ENCODE assay signal across 8 cellular contexts in genomic region chr1:228089520-228090380, GRCh38. TPM values are rescaled to one million over a fixed set of nuclear protein-coding genes. Genes with fewer than 3 reads are reported as not detected.
A peak's percentile ranks its signal among the peaks of the same experiment; 100 is the strongest.
DNase-seq lines count a peak whose midpoint lies in the region; ATAC-seq and TF ChIP-seq lines count a peak whose summit lies in the region.

No MANE protein-coding gene starts in this region.

- no peak for ATAC-seq in stimulated activated naive CD8-positive, alpha-beta T cell treated with anti-CD3 and anti-CD28 coated beads, Interleukin-15, Interleukin-2, amounts not matched to agents 100 U/mL and 50 U/mL, for 24 hours
- no peak for ATAC-seq in activated CD8-positive, alpha-beta T cell treated with anti-CD3 and anti-CD28 coated beads, Interleukin-2, amount 10 ng/mL, durations not matched to agents 7 days and 5 days
- ATAC-seq in lower lobe of right lung = peak; percentile 24 to 52
- peak; percentile 53 for ATAC-seq in upper lobe of right lung
- no peak for ATAC-seq in HG03442 (IDR thresholded peaks at IDR 0.05; ENCODE audit: unreplicated experiment)

- H3K36me3 ChIP-seq in lower lobe of right lung (peaks cover 15% of the 10 kb centered on the region), upper lobe of right lung (peaks cover 20% of the 10 kb centered on the region)

- H3K9me3 ChIP-seq in lower lobe of right lung (peaks cover 5% of the 10 kb centered on the region), upper lobe of right lung (peaks cover 4% of the 10 kb centered on the region)

- POLR2A ChIA-PET in activated CD8-positive, alpha-beta T cell treated with anti-CD3 and anti-CD28 coated beads, Interleukin-2, amount 10 ng/mL, durations not matched to agents 7 days and 5 days (lab: Charles Lee) = no interaction called here

- peak overlapping the region; percentile 68 for H3K27ac ChIP-seq in lower lobe of right lung
- no peak overlapping the region for H3K27ac ChIP-seq in upper lobe of right lung

- no peak for TF ChIP-seq CTCF in lower lobe of right lung (IDR thresholded peaks at IDR 0.05)
- no peak for TF ChIP-seq CTCF in upper lobe of right lung (IDR thresholded peaks at IDR 0.05)

- intact Hi-C loops in lower lobe of right lung (cut with DNase I) = no loop called here
- intact Hi-C loops in upper lobe of right lung (cut with DNase I) = no loop called here

- no peaks in the 10 kb centered on the region for H3K27me3 Mint-ChIP-seq in stimulated activated naive CD8-positive, alpha-beta T cell treated with anti-CD3 and anti-CD28 coated beads, Interleukin-15, Interleukin-2, amounts not matched to agents 100 ng/mL and 50 ng/mL, for 24 hours
- no peaks in the 10 kb centered on the region for H3K27me3 Mint-ChIP-seq in activated CD8-positive, alpha-beta T cell treated with anti-CD3 and anti-CD28 coated beads, Interleukin-2, amount 10 ng/mL, durations not matched to agents 7 days and 5 days (ENCODE audit: low read depth)

- peak overlapping the region; percentile 92 for H3K27ac Mint-ChIP-seq in stimulated activated naive CD8-positive, alpha-beta T cell treated with anti-CD3 and anti-CD28 coated beads, Interleukin-15, Interleukin-2, amounts not matched to agents 100 ng/mL and 50 ng/mL, for 24 hours
- peak overlapping the region; percentile 61 for H3K27ac Mint-ChIP-seq in activated CD8-positive, alpha-beta T cell treated with anti-CD3 and anti-CD28 coated beads, Interleukin-2, amount 10 ng/mL, durations not matched to agents 7 days and 5 days

- H3K27me3 ChIP-seq in lower lobe of right lung (ENCODE audit: low read depth) = no peaks in the 10 kb centered on the region
- no peaks in the 10 kb centered on the region for H3K27me3 ChIP-seq in upper lobe of right lung

- peak overlapping the region; percentile 24 for H3K4me3 ChIP-seq in lower lobe of right lung
- no peak overlapping the region for H3K4me3 ChIP-seq in upper lobe of right lung

- H3K9me3 Mint-ChIP-seq in stimulated activated naive CD8-positive, alpha-beta T cell treated with anti-CD3 and anti-CD28 coated beads, Interleukin-15, Interleukin-2, amounts not matched to agents 100 ng/mL and 50 ng/mL, for 24 hours = peaks cover 6% of the 10 kb centered on the region
- peaks cover 17% of the 10 kb centered on the region for H3K9me3 Mint-ChIP-seq in activated CD8-positive, alpha-beta T cell treated with anti-CD3 and anti-CD28 coated beads, Interleukin-2, amount 10 ng/mL, durations not matched to agents 7 days and 5 days (ENCODE audit: insufficient read depth)

- H3K4me3 Mint-ChIP-seq in stimulated activated naive CD8-positive, alpha-beta T cell treated with anti-CD3 and anti-CD28 coated beads, Interleukin-15, Interleukin-2, amounts not matched to agents 100 ng/mL and 50 ng/mL, for 24 hours = peak overlapping the region; percentile 38
- no peak overlapping the region for H3K4me3 Mint-ChIP-seq in activated CD8-positive, alpha-beta T cell treated with anti-CD3 and anti-CD28 coated beads, Interleukin-2, amount 10 ng/mL, durations not matched to agents 7 days and 5 days

- H3K4me1 ChIP-seq in lower lobe of right lung (peaks cover 88% of the 10 kb centered on the region), upper lobe of right lung (peaks cover 85% of the 10 kb centered on the region)

- H3K36me3 Mint-ChIP-seq in stimulated activated naive CD8-positive, alpha-beta T cell treated with anti-CD3 and anti-CD28 coated beads, Interleukin-15, Interleukin-2, amounts not matched to agents 100 ng/mL and 50 ng/mL, for 24 hours (ENCODE audit: low read depth) = peaks cover 82% of the 10 kb centered on the region
- peaks cover 89% of the 10 kb centered on the region for H3K36me3 Mint-ChIP-seq in activated CD8-positive, alpha-beta T cell treated with anti-CD3 and anti-CD28 coated beads, Interleukin-2, amount 10 ng/mL, durations not matched to agents 7 days and 5 days (ENCODE audit: low read depth)

- CTCF ChIA-PET in activated CD8-positive, alpha-beta T cell treated with anti-CD3 and anti-CD28 coated beads, Interleukin-2, amount 10 ng/mL, durations not matched to agents 7 days and 5 days (lab: Charles Lee) = interaction anchor here (1.5 kb wide), 1 partner anchor 8 kb away, joined by 5 read pairs; the partner anchor contains the start of gene ARF1

- H3K4me1 Mint-ChIP-seq in stimulated activated naive CD8-positive, alpha-beta T cell treated with anti-CD3 and anti-CD28 coated beads, Interleukin-15, Interleukin-2, amounts not matched to agents 100 ng/mL and 50 ng/mL, for 24 hours (ENCODE audit: low read depth) = peaks cover 88% of the 10 kb centered on the region
- peaks cover 74% of the 10 kb centered on the region for H3K4me1 Mint-ChIP-seq in activated CD8-positive, alpha-beta T cell treated with anti-CD3 and anti-CD28 coated beads, Interleukin-2, amount 10 ng/mL, durations not matched to agents 7 days and 5 days (ENCODE audit: low read depth)

- DNase-seq in stimulated activated naive CD8-positive, alpha-beta T cell treated with anti-CD3 and anti-CD28 coated beads, Interleukin-15, Interleukin-2, amounts not matched to agents 100 U/mL and 50 U/mL, for 24 hours = no peak
- no peak for DNase-seq in activated CD8-positive, alpha-beta T cell treated with anti-CD3 and anti-CD28 coated beads, Interleukin-2, amount 10 ng/mL, durations not matched to agents 7 days and 5 days
- DNase-seq in lower lobe of right lung = no peak
- peak; percentile 57 for DNase-seq in upper lobe of right lung
- no peak for DNase-seq in HCEC 1CT
- no peak for DNase-seq in NCI-H82 treated with DMSO at 0.1 percent for 48 hours (lab: John Stamatoyannopoulos, UW; ENCODE audit: unreplicated experiment)

RNA-seq across cellular contexts. Expression of gene ARF1, which starts 7.2 kb away (rescaled TPM):
- total RNA-seq in activated CD8-positive, alpha-beta T cell treated with anti-CD3 and anti-CD28 coated beads, Interleukin-2, amount 10 ng/mL, durations not matched to agents 7 days and 5 days = 100 to 1,000 TPM; 313 to 322 TPM
- total RNA-seq in lower lobe of right lung (368 TPM), upper lobe of right lung (397 TPM)

RNA-seq across cellular contexts. Expression of gene C1orf35, which starts 13.4 kb away (rescaled TPM):
- total RNA-seq in activated CD8-positive, alpha-beta T cell treated with anti-CD3 and anti-CD28 coated beads, Interleukin-2, amount 10 ng/mL, durations not matched to agents 7 days and 5 days = 10 to 100 TPM; 24.7 to 25.6 TPM
- total RNA-seq in lower lobe of right lung = 12.4 TPM
- 12.5 TPM for total RNA-seq in upper lobe of right lung

RNA-seq across cellular contexts. Expression of gene MRPL55, which starts 19.3 kb away (rescaled TPM):
- 10 to 100 TPM; 51.1 to 60.7 TPM for total RNA-seq in activated CD8-positive, alpha-beta T cell treated with anti-CD3 and anti-CD28 coated beads, Interleukin-2, amount 10 ng/mL, durations not matched to agents 7 days and 5 days
- total RNA-seq in lower lobe of right lung (43.6 TPM), upper lobe of right lung (39.9 TPM)

RNA-seq across cellular contexts. Expression of gene GUK1, which starts 50.3 kb away (rescaled TPM):
- 100 to 1,000 TPM; 339 to 344 TPM for total RNA-seq in activated CD8-positive, alpha-beta T cell treated with anti-CD3 and anti-CD28 coated beads, Interleukin-2, amount 10 ng/mL, durations not matched to agents 7 days and 5 days
- total RNA-seq in lower lobe of right lung (192 TPM), upper lobe of right lung (203 TPM)

RNA-seq across cellular contexts. Expression of gene GJC2, which starts 60.0 kb away (rescaled TPM):
- total RNA-seq in activated CD8-positive, alpha-beta T cell treated with anti-CD3 and anti-CD28 coated beads, Interleukin-2, amount 10 ng/mL, durations not matched to agents 7 days and 5 days = 1 to 10 TPM; 4.1 to 4.4 TPM
- 6.0 TPM for total RNA-seq in lower lobe of right lung
- total RNA-seq in upper lobe of right lung = 6.9 TPM

Comparison
In these comparisons a context has a peak if more than half of its experiments do, and no peak if none do; other contexts are left out.
1. ATAC-seq: peak in lower lobe of right lung (2 of 2) and upper lobe of right lung (single experiment); none in stimulated activated naive CD8-positive, alpha-beta T cell treated with anti-CD3 and anti-CD28 coated beads, Interleukin-15, Interleukin-2, amounts not matched to agents 100 U/mL and 50 U/mL, for 24 hours (single experiment), activated CD8-positive, alpha-beta T cell treated with anti-CD3 and anti-CD28 coated beads, Interleukin-2, amount 10 ng/mL, durations not matched to agents 7 days and 5 days (single experiment) and HG03442 (single experiment).